23 cellular contexts compared by ENCODE assay signal in genomic region chr3:76656531-76657070, GRCh38.
"Had no signal": no experiment of that assay in that cellular context is flagged by ENCODE, and none has a peak within 500 bp of the region (broad histone marks: within the 10 kb centered on the region; RNA-seq: fewer than 3 reads in every experiment).

No MANE protein-coding gene starts in this region.

- DNase-seq: activated CD4-positive, alpha-beta T cell treated with anti-CD3 and anti-CD28 coated beads for 36 hours; activated CD8-positive, alpha-beta memory T cell treated with anti-CD3 and anti-CD28 coated beads, Interleukin-2, amount 50 U/mL, for 4 hours; activated CD8-positive, alpha-beta T cell treated with anti-CD3 and anti-CD28 coated beads for 36 hours; activated gamma-delta T cell; activated naive CD4-positive, alpha-beta T cell treated with anti-CD3 and anti-CD28 coated beads for 36 hours; amygdala; brain microvascular endothelial cell; Karpas-422; NCI-H1048; NCI-H1417 treated with DMSO at 0.1 percent for 48 hours; NCI-H1694 treated with DMSO at 0.1 percent for 48 hours; NCI-H2029 treated with DMSO at 0.1 percent for 48 hours; NCI-H345; NCI-H510A; NCI-H526 treated with DMSO at 0.1 percent for 48 hours; Peyer's patch; SHP77; T-helper 17 cell; T1000 had no signal

- H3K9me3 Mint-ChIP-seq: activated naive CD4-positive, alpha-beta T cell treated with anti-CD3 and anti-CD28 coated beads for 36 hours had no signal

- H3K36me3 ChIP-seq: brain microvascular endothelial cell, cardiac muscle cell, Peyer's patch had no signal

- H3K9me3 ChIP-seq: Peyer's patch had no signal

- H3K27ac ChIP-seq: brain microvascular endothelial cell, cardiac muscle cell, Peyer's patch, VCaP had no signal

- H3K4me1 Mint-ChIP-seq: activated CD4-positive, alpha-beta T cell treated with anti-CD3 and anti-CD28 coated beads for 36 hours; T-helper 17 cell had no signal

- H3K4me1 ChIP-seq: Peyer's patch had no signal

- ATAC-seq: activated CD4-positive, alpha-beta T cell treated with anti-CD3 and anti-CD28 coated beads for 36 hours; activated CD8-positive, alpha-beta T cell treated with anti-CD3 and anti-CD28 coated beads for 36 hours; K562; T-helper 17 cell had no signal

- H3K4me3 ChIP-seq: cardiac muscle cell, K562, Peyer's patch had no signal

- H3K27me3 Mint-ChIP-seq: activated CD4-positive, alpha-beta T cell treated with anti-CD3 and anti-CD28 coated beads for 36 hours; activated CD8-positive, alpha-beta T cell treated with anti-CD3 and anti-CD28 coated beads for 36 hours; activated naive CD8-positive, alpha-beta T cell; T-helper 17 cell had no signal

- H3K36me3 Mint-ChIP-seq: activated naive CD8-positive, alpha-beta T cell had no signal

- H3K4me3 Mint-ChIP-seq: activated CD4-positive, alpha-beta T cell treated with anti-CD3 and anti-CD28 coated beads for 36 hours; activated CD8-positive, alpha-beta T cell treated with anti-CD3 and anti-CD28 coated beads for 36 hours; activated naive CD4-positive, alpha-beta T cell treated with anti-CD3 and anti-CD28 coated beads for 36 hours; activated naive CD8-positive, alpha-beta T cell; T-helper 17 cell had no signal

- H3K27ac Mint-ChIP-seq: activated CD4-positive, alpha-beta T cell treated with anti-CD3 and anti-CD28 coated beads for 36 hours; activated CD8-positive, alpha-beta T cell treated with anti-CD3 and anti-CD28 coated beads for 36 hours; activated naive CD4-positive, alpha-beta T cell treated with anti-CD3 and anti-CD28 coated beads for 36 hours; activated naive CD8-positive, alpha-beta T cell; T-helper 17 cell had no signal
